In the genomic region with DNA sequence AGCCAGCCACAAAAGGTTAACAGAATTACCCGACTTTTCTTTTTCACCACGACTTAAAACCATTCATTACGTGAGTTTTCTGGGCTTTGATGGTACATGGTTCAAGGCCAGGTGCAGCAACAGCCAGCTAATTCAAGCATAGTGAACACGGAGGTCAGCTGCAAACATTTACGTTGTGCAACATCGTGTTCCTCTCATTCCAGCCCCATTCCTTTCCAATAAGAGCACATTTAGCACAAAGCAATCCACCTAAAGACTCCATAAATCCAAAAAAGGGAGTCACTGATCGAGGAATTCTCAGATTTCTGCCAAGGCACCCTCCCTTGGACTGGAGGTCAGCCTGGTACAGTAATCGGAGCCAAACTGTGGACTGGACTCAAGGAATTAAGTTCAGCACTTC, we compare ENCODE assay signal across 9 cellular contexts. TPM values are rescaled to one million over a fixed set of nuclear protein-coding genes. Genes with fewer than 3 reads are reported as not detected.
A peak's percentile ranks its signal among the peaks of the same experiment; 100 is the strongest.
DNase-seq lines count a peak whose midpoint lies in the region; ATAC-seq and TF ChIP-seq lines count a peak whose summit lies in the region.
"Had no signal": no experiment of that assay in that cellular context is flagged by ENCODE, and none has a peak within 500 bp of the region (broad histone marks: within the 10 kb centered on the region; RNA-seq: fewer than 3 reads in every experiment).

No MANE protein-coding gene starts in this region.

- intact Hi-C loops in activated T-helper 1 cell treated with anti-CD3 and anti-CD28 coated beads, Interleukin-12 subunit alpha, Interleukin-12 subunit beta, Interleukin-2, Interleukin-4 antibody, amounts not matched to agents 30 ng/mL and 10 ng/mL and 1 ng/mL, durations not matched to agents 14 hours and 24 hours and 36 hours (cut with micrococcal nuclease) = loop anchor here (1.0 to 5.0 kb wide), 3 partner anchors 15 to 990 kb away; a partner anchor contains a TSS

- no peaks in the 10 kb centered on the region for H3K9me3 Mint-ChIP-seq in activated T-helper 1 cell treated with anti-CD3 and anti-CD28 coated beads, Interleukin-12 subunit alpha, Interleukin-12 subunit beta, Interleukin-2, Interleukin-4 antibody, amounts not matched to agents 30 ng/mL and 10 ng/mL and 1 ng/mL, durations not matched to agents 14 hours and 24 hours and 36 hours

- H3K4me1 ChIP-seq in suprapubic skin = peaks cover 21% of the 10 kb centered on the region

- TF ChIP-seq CTCF in suprapubic skin (IDR thresholded peaks at IDR 0.05) = no peak

- H3K4me1 Mint-ChIP-seq in activated T-helper 1 cell treated with anti-CD3 and anti-CD28 coated beads, Interleukin-12 subunit alpha, Interleukin-12 subunit beta, Interleukin-2, Interleukin-4 antibody, amounts not matched to agents 30 ng/mL and 10 ng/mL and 1 ng/mL, durations not matched to agents 14 hours and 24 hours and 36 hours (ENCODE audit: low read depth) = peaks cover 53% of the 10 kb centered on the region

- peak; percentile 7 for DNase-seq in NCI-H2227 treated with DMSO at 0.1 percent for 48 hours (lab: John Stamatoyannopoulos, UW)
- no peak for DNase-seq in NCI-H2227 (lab: John Stamatoyannopoulos, UW; ENCODE audit: unreplicated experiment)
- no peak for DNase-seq in activated T-helper 1 cell treated with anti-CD3 and anti-CD28 coated beads, Interleukin-12 subunit alpha, Interleukin-12 subunit beta, Interleukin-2, Interleukin-4 antibody, amounts not matched to agents 30 ng/mL and 10 ng/mL and 1 ng/mL, durations not matched to agents 14 hours and 24 hours and 36 hours (ENCODE audit: low spot score)
- peak; percentile 45 for DNase-seq in iPS-NIHi11 (ENCODE audit: low spot score)
- no peak for DNase-seq in suprapubic skin (ENCODE audit: low spot score in 2 of 2)
- DNase-seq in hypothalamus (lab: John Stamatoyannopoulos, UW) = no peak
- no peak for DNase-seq in activated CD8-positive, alpha-beta memory T cell treated with anti-CD3 and anti-CD28 coated beads, Interleukin-2, amount 50 U/mL, for 48 hours

- no peaks in the 10 kb centered on the region for H3K9me3 ChIP-seq in suprapubic skin

- H3K36me3 Mint-ChIP-seq in activated T-helper 1 cell treated with anti-CD3 and anti-CD28 coated beads, Interleukin-12 subunit alpha, Interleukin-12 subunit beta, Interleukin-2, Interleukin-4 antibody, amounts not matched to agents 30 ng/mL and 10 ng/mL and 1 ng/mL, durations not matched to agents 14 hours and 24 hours and 36 hours (ENCODE audit: low read depth) = peaks cover 4% of the 10 kb centered on the region

- peak overlapping the region; percentile 7 for H3K27ac Mint-ChIP-seq in activated T-helper 1 cell treated with anti-CD3 and anti-CD28 coated beads, Interleukin-12 subunit alpha, Interleukin-12 subunit beta, Interleukin-2, Interleukin-4 antibody, amounts not matched to agents 30 ng/mL and 10 ng/mL and 1 ng/mL, durations not matched to agents 14 hours and 24 hours and 36 hours

- no peaks in the 10 kb centered on the region for H3K27me3 Mint-ChIP-seq in activated T-helper 1 cell treated with anti-CD3 and anti-CD28 coated beads, Interleukin-12 subunit alpha, Interleukin-12 subunit beta, Interleukin-2, Interleukin-4 antibody, amounts not matched to agents 30 ng/mL and 10 ng/mL and 1 ng/mL, durations not matched to agents 14 hours and 24 hours and 36 hours (ENCODE audit: insufficient read depth)

- no peak for ATAC-seq in HG02642 (IDR thresholded peaks at IDR 0.05; ENCODE audit: poor library complexity, unreplicated experiment)

- no peaks in the 10 kb centered on the region for H3K36me3 ChIP-seq in suprapubic skin

- H3K4me3 ChIP-seq in suprapubic skin = no peak overlapping the region

- no peaks in the 10 kb centered on the region for H3K27me3 ChIP-seq in suprapubic skin

- no peak for TF ChIP-seq POLR2A in suprapubic skin (IDR thresholded peaks at IDR 0.05)

- peak overlapping the region; percentile 40 for H3K4me3 Mint-ChIP-seq in activated T-helper 1 cell treated with anti-CD3 and anti-CD28 coated beads, Interleukin-12 subunit alpha, Interleukin-12 subunit beta, Interleukin-2, Interleukin-4 antibody, amounts not matched to agents 30 ng/mL and 10 ng/mL and 1 ng/mL, durations not matched to agents 14 hours and 24 hours and 36 hours

- no peak overlapping the region for H3K27ac ChIP-seq in suprapubic skin
- H3K27ac ChIP-seq: VCaP had no signal

- peak; percentile 53 for TF ChIP-seq EP300 in suprapubic skin (IDR thresholded peaks at IDR 0.05)

- WGBS in suprapubic skin = 41% methylated on average over 8 of the region's 8 CpGs

RNA-seq across cellular contexts. Expression of a gene that starts 14.4 kb away (rescaled TPM):
- 17.6 and 20.7 TPM in 2 replicates for total RNA-seq in activated T-helper 1 cell treated with anti-CD3 and anti-CD28 coated beads, Interleukin-12 subunit alpha, Interleukin-12 subunit beta, Interleukin-2, Interleukin-4 antibody, amounts not matched to agents 30 ng/mL and 10 ng/mL and 1 ng/mL, durations not matched to agents 14 hours and 24 hours and 36 hours
- total RNA-seq in suprapubic skin = 10 to 100 TPM in 1 of 4 donors, 1 to 10 TPM in 3; 7.0 to 10.1 (median 8.3) TPM

Comparison
In these comparisons a context has a peak if more than half of its experiments do, and no peak if none do; other contexts are left out.
1. DNase-seq: peak in NCI-H2227 treated with DMSO at 0.1 percent for 48 hours (single experiment) and iPS-NIHi11 (single experiment); none in NCI-H2227 (single experiment), activated T-helper 1 cell treated with anti-CD3 and anti-CD28 coated beads, Interleukin-12 subunit alpha, Interleukin-12 subunit beta, Interleukin-2, Interleukin-4 antibody, amounts not matched to agents 30 ng/mL and 10 ng/mL and 1 ng/mL, durations not matched to agents 14 hours and 24 hours and 36 hours (single experiment), suprapubic skin (0 of 2), hypothalamus (0 of 51) and activated CD8-positive, alpha-beta memory T cell treated with anti-CD3 and anti-CD28 coated beads, Interleukin-2, amount 50 U/mL, for 48 hours (single experiment).